14 cellular contexts compared by ENCODE assay signal in the genomic region with DNA sequence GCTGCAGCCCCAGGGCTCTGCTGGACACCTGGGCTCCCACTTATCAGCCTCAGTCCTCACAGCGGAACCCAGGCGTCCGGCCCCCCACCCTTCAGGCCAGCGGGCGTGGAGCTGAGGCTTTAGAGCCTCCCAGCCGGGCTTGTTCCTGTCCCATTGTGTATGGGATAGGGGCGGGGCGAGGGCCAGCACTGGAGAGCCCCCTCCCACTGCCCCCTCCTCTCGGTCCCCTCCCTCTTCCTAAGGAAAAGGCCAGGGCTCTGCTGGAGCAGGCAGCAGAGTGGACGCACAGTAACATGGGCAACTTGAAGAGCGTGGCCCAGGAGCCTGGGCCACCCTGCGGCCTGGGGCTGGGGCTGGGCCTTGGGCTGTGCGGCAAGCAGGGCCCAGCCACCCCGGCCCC. TPM values are rescaled to one million over a fixed set of nuclear protein-coding genes. Genes with fewer than 3 reads are reported as not detected.
DNase-seq lines count a peak whose midpoint lies in the region; ATAC-seq and TF ChIP-seq lines count a peak whose summit lies in the region.
"Had no signal": no experiment of that assay in that cellular context is flagged by ENCODE, and none has a peak within 500 bp of the region (broad histone marks: within the 10 kb centered on the region; RNA-seq: fewer than 3 reads in every experiment).

No MANE protein-coding gene starts in this region.

- peaks cover 0 to 12% (median 0%) of the 10 kb centered on the region in 9 donors for H3K36me3 ChIP-seq in heart left ventricle
- no peaks in the 10 kb centered on the region for H3K36me3 ChIP-seq in neural progenitor cell
- no peaks in the 10 kb centered on the region for H3K36me3 ChIP-seq in urinary bladder (ENCODE audit: insufficient read depth)

- H3K36me3 Mint-ChIP-seq in neural progenitor cell = no peaks in the 10 kb centered on the region
- H3K36me3 Mint-ChIP-seq: mesothelial cell of epicardium had no signal

- no peaks in the 10 kb centered on the region for H3K79me2 ChIP-seq in neural progenitor cell (ENCODE audit: low read depth)

- H3K4me3 ChIP-seq in coronary artery (peak overlapping the region; percentile 10), heart left ventricle (peak overlapping the region; percentile 14 to 65 (median 58)), neural progenitor cell (no peak overlapping the region), urinary bladder (ENCODE audit: low read depth, low read length) (peak overlapping the region; percentile 2)

- no peak overlapping the region for H3K4me3 Mint-ChIP-seq in neural progenitor cell
- H3K4me3 Mint-ChIP-seq: activated CD4-positive, alpha-beta T cell treated with anti-CD3 and anti-CD28 coated beads for 36 hours; activated naive CD4-positive, alpha-beta T cell treated with anti-CD3 and anti-CD28 coated beads, Interleukin-2, amount 10 ng/mL, durations not matched to agents 7 days and 5 days; mesothelial cell of epicardium had no signal

- WGBS in heart left ventricle, 4 donors = 54 to 77% (median 69%) methylated on average over 12 to 14 of the region's 14 CpGs
- 85% methylated on average over 14 of the region's 14 CpGs for WGBS in urinary bladder

- DNase-seq in coronary artery (ENCODE audit: low spot score) (no peak), heart left ventricle (peak; percentile 78 to 89 (median 86)), neural progenitor cell (ENCODE audit: low spot score) (peak; percentile 90), ureter (ENCODE audit: low spot score) (no peak), AG20443 (ENCODE audit: low spot score) (no peak)
- DNase-seq: activated naive CD4-positive, alpha-beta T cell treated with anti-CD3 and anti-CD28 coated beads, Interleukin-2, amount 10 ng/mL, durations not matched to agents 7 days and 5 days; NCI-H1417 treated with DMSO at 0.1 percent for 48 hours; SHP77 treated with DMSO at 0.1 percent for 48 hours; T-helper 9 cell had no signal

- H3K27ac Mint-ChIP-seq in neural progenitor cell = no peak overlapping the region
- H3K27ac Mint-ChIP-seq: activated CD4-positive, alpha-beta T cell treated with anti-CD3 and anti-CD28 coated beads for 36 hours had no signal

- peak; percentile 43 to 76 (median 56) for ATAC-seq in heart left ventricle
- ATAC-seq in HG03571 (IDR thresholded peaks at IDR 0.05; ENCODE audit: unreplicated experiment) = no peak

- TF ChIP-seq POLR2A in heart left ventricle (IDR thresholded peaks at IDR 0.05) = peak in 1 of 2 donors; percentile 63

- peak overlapping the region; percentile 57 for H3K4me2 ChIP-seq in neural progenitor cell
- H3K4me2 ChIP-seq: KMS-11 had no signal

- H3K4me1 ChIP-seq in heart left ventricle (peaks cover 0 to 65% (median 31%) of the 10 kb centered on the region in 12 donors), neural progenitor cell (peaks cover 31% of the 10 kb centered on the region), urinary bladder (ENCODE audit: insufficient read depth) (no peaks in the 10 kb centered on the region)

- H3F3A ChIP-seq in neural progenitor cell (ENCODE audit: low read depth) = peaks cover 17% of the 10 kb centered on the region

- H3K9me3 ChIP-seq in heart left ventricle (peaks cover 0 to 5% (median 0%) of the 10 kb centered on the region in 12 donors), neural progenitor cell (ENCODE audit: low read depth) (no peaks in the 10 kb centered on the region)

- peaks cover 24% of the 10 kb centered on the region for H3K4me1 Mint-ChIP-seq in neural progenitor cell

- H3K27ac ChIP-seq in coronary artery (peak overlapping the region in 1 of 2 donors; percentile 57), heart left ventricle (peak overlapping the region; percentile 66 to 93 (median 82)), neural progenitor cell (no peak overlapping the region), urinary bladder (ENCODE audit: low read depth) (no peak overlapping the region)
- H3K27ac ChIP-seq: KMS-11 had no signal

- intact Hi-C loops in heart left ventricle (cut with DNase I) = loop anchor here in 1 of 10 donors (5.0 kb wide), 1 partner anchor 206 kb away; no protein-coding TSS in a partner anchor

- no peaks in the 10 kb centered on the region for H3K27me3 ChIP-seq in heart left ventricle
- no peaks in the 10 kb centered on the region for H3K27me3 ChIP-seq in neural progenitor cell

- no peaks in the 10 kb centered on the region for H4K20me1 ChIP-seq in neural progenitor cell (ENCODE audit: low read depth)

- H2AFZ ChIP-seq in neural progenitor cell (replicated peaks) = peak overlapping the region; percentile 60

- no peak overlapping the region for H3K9ac ChIP-seq in neural progenitor cell
- H3K9ac ChIP-seq: KMS-11 had no signal

- peaks cover 9% of the 10 kb centered on the region for H3K9me3 Mint-ChIP-seq in neural progenitor cell

- TF ChIP-seq CTCF in coronary artery (IDR thresholded peaks at IDR 0.05) = no peak
- TF ChIP-seq CTCF in heart left ventricle (IDR thresholded peaks at IDR 0.05) = no peak
- no peak for TF ChIP-seq CTCF in neural progenitor cell (IDR thresholded peaks at IDR 0.05)

- H3K27me3 Mint-ChIP-seq in neural progenitor cell (ENCODE audit: insufficient read depth, low read depth) = peaks cover 10% of the 10 kb centered on the region
- H3K27me3 Mint-ChIP-seq: activated CD4-positive, alpha-beta T cell treated with anti-CD3 and anti-CD28 coated beads for 36 hours had no signal

RNA-seq across cellular contexts. Expression of gene NOS3, which starts 2.7 kb away (rescaled TPM):
- total RNA-seq in heart left ventricle = 10 to 100 TPM in 7 of 9 donors, 1 to 10 TPM in 2; 9.4 to 49.4 (median 17.3) TPM
- polyA plus RNA-seq in heart left ventricle = 10 to 100 TPM in 1 of 2 donors, 1 to 10 TPM in 1; 8.9 to 20.5 TPM
- total RNA-seq in neural progenitor cell (ENCODE audit: low replicate concordance) = 1.3 and 11.0 TPM in 2 replicates
- total RNA-seq in urinary bladder = 6.0 TPM
- polyA plus RNA-seq in urinary bladder = 15.8 TPM
- 50.7 TPM for total RNA-seq in ureter

RNA-seq across cellular contexts. Expression of gene KCNH2, which starts 15.4 kb away (rescaled TPM):
- total RNA-seq in heart left ventricle = 100 to 1,000 TPM in 5 of 9 donors, 10 to 100 TPM in 4; 58.1 to 185 (median 104) TPM
- polyA plus RNA-seq in heart left ventricle = 100 to 1,000 TPM in 1 of 2 donors, 10 to 100 TPM in 1; 59.8 to 154 TPM
- 2.6 and 11.1 TPM in 2 replicates for total RNA-seq in neural progenitor cell (ENCODE audit: low replicate concordance)
- total RNA-seq in urinary bladder = 9.9 TPM
- polyA plus RNA-seq in urinary bladder = 48.5 TPM
- total RNA-seq in ureter = 17.7 TPM

RNA-seq across cellular contexts. Expression of gene ATG9B, which starts 30.8 kb away (rescaled TPM):
- total RNA-seq in heart left ventricle (1 to 10 TPM in 1 of 9 donors, under 1 TPM in 1, not detected in 7; 0.07 to 1.0 TPM), neural progenitor cell (ENCODE audit: low replicate concordance) (0.43 and 1.8 TPM in 2 replicates), urinary bladder (not detected), ureter (0.55 TPM)
- polyA plus RNA-seq in heart left ventricle (under 1 TPM; 0.26 to 0.38 TPM), urinary bladder (0.32 TPM)

RNA-seq across cellular contexts. Expression of gene ABCB8, which starts 34.7 kb away (rescaled TPM):
- total RNA-seq in heart left ventricle = 10 to 100 TPM; 13.6 to 34.5 (median 26.0) TPM
- 10 to 100 TPM; 20.9 to 29.0 TPM for polyA plus RNA-seq in heart left ventricle
- total RNA-seq in neural progenitor cell (ENCODE audit: low replicate concordance) = 7.9 and 19.9 TPM in 2 replicates
- total RNA-seq in urinary bladder = 17.1 TPM
- 19.4 TPM for polyA plus RNA-seq in urinary bladder
- total RNA-seq in ureter = 32.4 TPM

RNA-seq across cellular contexts. Expression of gene ASIC3, which starts 54.8 kb away (rescaled TPM):
- total RNA-seq in heart left ventricle (1 to 10 TPM; 2.7 to 8.2 (median 4.8) TPM), neural progenitor cell (ENCODE audit: low replicate concordance) (1.6 TPM in 1 of 2 replicates, not detected in the other), urinary bladder (1.1 TPM), ureter (0.34 TPM)
- polyA plus RNA-seq in heart left ventricle (10 to 100 TPM in 1 of 2 donors, 1 to 10 TPM in 1; 2.8 to 12.9 TPM), urinary bladder (2.0 TPM)

Comparison
In these comparisons a context has a peak if more than half of its experiments do, and no peak if none do; other contexts are left out.
1. DNase-seq: peak in heart left ventricle (5 of 5) and neural progenitor cell (single experiment); none in coronary artery (single experiment), ureter (single experiment) and AG20443 (single experiment).
2. H3K27ac ChIP-seq: peak in heart left ventricle (12 of 12); none in neural progenitor cell (single experiment) and urinary bladder (single experiment).